8 cellular contexts compared by ENCODE assay signal in genomic region chr12:62191747-62192485, GRCh38.
DNase-seq lines count a peak whose midpoint lies in the region; ATAC-seq and TF ChIP-seq lines count a peak whose summit lies in the region.

No MANE protein-coding gene starts in this region.

- no peaks in the 10 kb centered on the region for H3K9me3 ChIP-seq in iPS-15b (ENCODE audit: control insufficient read depth, insufficient read depth, low read length)

- no peak overlapping the region for H3K27ac ChIP-seq in KMS-11

- H3K9ac ChIP-seq in KMS-11 = no peak overlapping the region; the same call in 1 of the 2 replicates
- H3K9ac ChIP-seq in iPS-15b (ENCODE audit: low read depth, low read length) = peak overlapping the region; percentile 38

- H2AFZ ChIP-seq in KMS-11 (ENCODE audit: low read depth) = peak overlapping the region; percentile 87

- no peak for TF ChIP-seq CTCF in KMS-11 (conservative IDR thresholded peaks at IDR 0.05; ENCODE audit: low read depth, low read length)

- peak; percentile 38 for ATAC-seq in activated naive CD8-positive, alpha-beta T cell treated with anti-CD3 and anti-CD28 coated beads, Interleukin-2, amount 50 U/mL, for 24 hours
- ATAC-seq in GM21576 (IDR thresholded peaks at IDR 0.05; ENCODE audit: unreplicated experiment) (no peak), GM18505 (IDR thresholded peaks at IDR 0.05; ENCODE audit: unreplicated experiment) (no peak)

- no peak overlapping the region for H3K27ac Mint-ChIP-seq in activated naive CD8-positive, alpha-beta T cell treated with anti-CD3 and anti-CD28 coated beads, Interleukin-2, amount 50 U/mL, for 24 hours

- no peaks in the 10 kb centered on the region for H3K36me3 Mint-ChIP-seq in activated naive CD8-positive, alpha-beta T cell treated with anti-CD3 and anti-CD28 coated beads, Interleukin-2, amount 50 U/mL, for 24 hours (ENCODE audit: low read depth)

- H3K4me1 ChIP-seq in KMS-11 (ENCODE audit: low read depth, poor library complexity, severe bottlenecking) (peaks cover 4% of the 10 kb centered on the region), iPS-15b (ENCODE audit: control insufficient read depth, insufficient read depth, low read length) (no peaks in the 10 kb centered on the region)

- H3K4me1 Mint-ChIP-seq in activated naive CD8-positive, alpha-beta T cell treated with anti-CD3 and anti-CD28 coated beads, Interleukin-2, amount 50 U/mL, for 24 hours = peaks cover 23% of the 10 kb centered on the region

- H3K4me3 ChIP-seq in KMS-11 (IDR thresholded peaks at IDR 0.05; ENCODE audit: insufficient read depth, low read depth, low read length) (no peak overlapping the region), iPS-15b (ENCODE audit: low read depth, low read length) (peak overlapping the region; percentile 76), skeletal muscle cell (ENCODE audit: low read depth, low read length) (peak overlapping the region; percentile 42)

- DNase-seq in DMS53 treated with DMSO at 0.1 percent for 48 hours (lab: John Stamatoyannopoulos, UW; ENCODE audit: unreplicated experiment) (peak; percentile 11), skeletal muscle cell (ENCODE audit: low read depth) (peak; percentile 11), HuH-7 (ENCODE audit: low spot score) (no peak)
- DNase-seq in activated naive CD8-positive, alpha-beta T cell treated with anti-CD3 and anti-CD28 coated beads, Interleukin-2, amount 50 U/mL, for 24 hours = peak; percentile 12

- TF ChIP-seq POLR2A in GM18505 (IDR thresholded peaks at IDR 0.05; ENCODE audit: borderline replicate concordance, extremely low read depth, insufficient read depth, insufficient read length) = no peak

- H3K4me3 Mint-ChIP-seq in activated naive CD8-positive, alpha-beta T cell treated with anti-CD3 and anti-CD28 coated beads, Interleukin-2, amount 50 U/mL, for 24 hours = peak overlapping the region; percentile 76

- no peaks in the 10 kb centered on the region for H3K9me3 Mint-ChIP-seq in activated naive CD8-positive, alpha-beta T cell treated with anti-CD3 and anti-CD28 coated beads, Interleukin-2, amount 50 U/mL, for 24 hours

- no peaks in the 10 kb centered on the region for H3K27me3 ChIP-seq in KMS-11 (ENCODE audit: insufficient read depth, low read depth)
- peaks cover 39% of the 10 kb centered on the region for H3K27me3 ChIP-seq in iPS-15b (ENCODE audit: control insufficient read depth, insufficient read depth, low read length)

- no peaks in the 10 kb centered on the region for H3K79me2 ChIP-seq in KMS-11 (ENCODE audit: insufficient read depth, low read depth)

- no peaks in the 10 kb centered on the region for H4K20me1 ChIP-seq in KMS-11 (ENCODE audit: insufficient read depth)

- H3K27me3 Mint-ChIP-seq in activated naive CD8-positive, alpha-beta T cell treated with anti-CD3 and anti-CD28 coated beads, Interleukin-2, amount 50 U/mL, for 24 hours = peaks cover 45% of the 10 kb centered on the region

- H3K36me3 ChIP-seq in KMS-11 (ENCODE audit: insufficient read depth) = no peaks in the 10 kb centered on the region
- no peaks in the 10 kb centered on the region for H3K36me3 ChIP-seq in iPS-15b (ENCODE audit: control insufficient read depth, insufficient read depth, low read length)

- H3K4me2 ChIP-seq in KMS-11 = peak overlapping the region; percentile 61
